ENCODE assay signal across 15 cellular contexts in genomic region chr10:100864981-100865380, GRCh38.
"Had no signal": no experiment of that assay in that cellular context is flagged by ENCODE, and none has a peak within 500 bp of the region (broad histone marks: within the 10 kb centered on the region; RNA-seq: fewer than 3 reads in every experiment).

No MANE protein-coding gene starts in this region.

- H3K4me1 ChIP-seq: colonic mucosa had no signal

- DNase-seq: activated CD4-positive, alpha-beta T cell treated with anti-CD3 and anti-CD28 coated beads for 4 hours; activated CD8-positive, alpha-beta memory T cell treated with anti-CD3 and anti-CD28 coated beads, Interleukin-2, amount 50 U/mL, for 48 hours; activated CD8-positive, alpha-beta T cell treated with anti-CD3 and anti-CD28 coated beads, Interleukin-2, amount 10 ng/mL, durations not matched to agents 7 days and 5 days; activated naive CD4-positive, alpha-beta T cell; colonic mucosa; foreskin melanocyte; heart left ventricle; left ventricle myocardium superior; mesendoderm; stimulated activated CD4-positive, alpha-beta T cell treated with anti-CD3 and anti-CD28 coated beads, Interleukin-4, amount 100 ng/mL, for 1 hour had no signal

- H3K27ac ChIP-seq: cardiac muscle cell, colonic mucosa, heart left ventricle, ovary, thoracic aorta had no signal

- ATAC-seq: activated CD8-positive, alpha-beta T cell treated with anti-CD3 and anti-CD28 coated beads, Interleukin-2, amount 10 ng/mL, durations not matched to agents 7 days and 5 days; left ventricle myocardium superior had no signal

- H3K4me3 ChIP-seq: cardiac muscle cell, colonic mucosa, heart left ventricle, ovary, thoracic aorta had no signal

- H3K9me3 Mint-ChIP-seq: neural crest cell; stimulated activated naive CD8-positive, alpha-beta T cell treated with anti-CD3 and anti-CD28 coated beads, Interleukin-15, Interleukin-2, amounts not matched to agents 100 ng/mL and 50 ng/mL, for 24 hours had no signal

- H3K9me3 ChIP-seq: colonic mucosa, heart left ventricle, ovary, thoracic aorta had no signal

- H3K4me3 Mint-ChIP-seq: activated CD8-positive, alpha-beta T cell treated with anti-CD3 and anti-CD28 coated beads, Interleukin-2, amount 10 ng/mL, durations not matched to agents 7 days and 5 days; neural crest cell; stimulated activated naive CD8-positive, alpha-beta T cell treated with anti-CD3 and anti-CD28 coated beads, Interleukin-15, Interleukin-2, amounts not matched to agents 100 ng/mL and 50 ng/mL, for 24 hours had no signal

- H3K27me3 ChIP-seq: colonic mucosa, ovary had no signal

- H3K36me3 ChIP-seq: cardiac muscle cell, colonic mucosa, heart left ventricle, ovary, thoracic aorta had no signal

- H3K27ac Mint-ChIP-seq: activated CD8-positive, alpha-beta T cell treated with anti-CD3 and anti-CD28 coated beads, Interleukin-2, amount 10 ng/mL, durations not matched to agents 7 days and 5 days; stimulated activated naive CD8-positive, alpha-beta T cell treated with anti-CD3 and anti-CD28 coated beads, Interleukin-15, Interleukin-2, amounts not matched to agents 100 ng/mL and 50 ng/mL, for 24 hours had no signal
